In the genomic region with DNA sequence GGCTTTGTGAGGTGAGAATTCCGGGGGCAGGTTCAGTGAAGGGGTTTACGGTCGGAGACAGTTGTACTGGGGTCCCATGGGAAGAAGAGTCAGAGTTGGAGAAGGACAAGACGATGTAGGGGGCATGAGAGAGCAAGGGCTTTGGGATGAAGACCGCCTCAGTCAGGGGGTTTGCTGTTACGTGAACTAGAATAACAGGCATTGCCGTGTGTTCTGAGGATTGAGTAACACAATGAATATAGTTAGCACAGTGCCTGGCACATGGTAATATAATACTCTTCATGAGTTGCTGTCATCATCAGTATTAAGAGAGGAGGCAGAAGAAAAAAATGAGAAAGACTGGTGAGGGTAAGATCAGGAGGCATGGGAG, we compare ENCODE assay signal across 8 cellular contexts. TPM values are rescaled to one million over a fixed set of nuclear protein-coding genes. Genes with fewer than 3 reads are reported as not detected.
DNase-seq lines count a peak whose midpoint lies in the region; ATAC-seq and TF ChIP-seq lines count a peak whose summit lies in the region.

No MANE protein-coding gene starts in this region.

- H3K4me2 ChIP-seq in skeletal muscle satellite cell (ENCODE audit: low read length), result peak overlapping the region; percentile 85

- H3K4me1 ChIP-seq in gastroesophageal sphincter, result peaks cover 5 to 39% (median 17%) of the 10 kb centered on the region in 3 donors
- H3K4me1 ChIP-seq in skeletal muscle satellite cell (ENCODE audit: control insufficient read depth, insufficient read depth, low read length), result peaks cover 16% of the 10 kb centered on the region

- peak overlapping the region; percentile 96 for H3K27ac ChIP-seq in WERI-Rb-1
- H3K27ac ChIP-seq in gastroesophageal sphincter, result peak overlapping the region; percentile 95 to 98 (median 96)

- H3K9ac ChIP-seq in skeletal muscle satellite cell (ENCODE audit: low read depth, low read length), result peak overlapping the region; percentile 96

- H3K27me3 ChIP-seq in H7 (ENCODE audit: control insufficient read depth, insufficient read depth, low read length) (no peaks in the 10 kb centered on the region), WERI-Rb-1 (ENCODE audit: insufficient read depth, low read depth, severe bottlenecking) (no peaks in the 10 kb centered on the region), gastroesophageal sphincter (no peaks in the 10 kb centered on the region), skeletal muscle satellite cell (ENCODE audit: control insufficient read depth, insufficient read depth, low read length) (no peaks in the 10 kb centered on the region)

- peak overlapping the region; percentile 69 for H3K4me3 ChIP-seq in H7 (ENCODE audit: insufficient read depth, low read depth, low read length)
- peak overlapping the region; percentile 91 for H3K4me3 ChIP-seq in WERI-Rb-1 (ENCODE audit: low read depth, low read length)
- peak overlapping the region; percentile 78 to 89 for H3K4me3 ChIP-seq in gastroesophageal sphincter
- H3K4me3 ChIP-seq in skeletal muscle satellite cell (ENCODE audit: low read length), result peak overlapping the region; percentile 97

- 0 to 1% methylated on average over 5 to 7 of the region's 7 CpGs for WGBS in gastroesophageal sphincter (ENCODE audit: low coverage in 1 of 2), 2 donors

- TF ChIP-seq CTCF in WERI-Rb-1 (IDR thresholded peaks at IDR 0.05; ENCODE audit: low read depth, low read length) (no peak), gastroesophageal sphincter (IDR thresholded peaks at IDR 0.05) (no peak)

- TF ChIP-seq POLR2A in gastroesophageal sphincter (IDR thresholded peaks at IDR 0.05), result no peak

- TF ChIP-seq EP300 in gastroesophageal sphincter (IDR thresholded peaks at IDR 0.05), result no peak

- H3K36me3 ChIP-seq in H7 (replicated peaks; ENCODE audit: control insufficient read depth, insufficient read depth, low read length) (peaks cover 25% of the 10 kb centered on the region), WERI-Rb-1 (peaks cover 47% of the 10 kb centered on the region), gastroesophageal sphincter (peaks cover 0 to 39% of the 10 kb centered on the region in 2 donors), skeletal muscle satellite cell (ENCODE audit: insufficient read depth, low read length) (peaks cover 31% of the 10 kb centered on the region)

- no peaks in the 10 kb centered on the region for H3K9me3 ChIP-seq in WERI-Rb-1 (ENCODE audit: severe bottlenecking)
- no peaks in the 10 kb centered on the region for H3K9me3 ChIP-seq in gastroesophageal sphincter
- no peaks in the 10 kb centered on the region for H3K9me3 ChIP-seq in skeletal muscle satellite cell (replicated peaks; ENCODE audit: low read length)

- DNase-seq in H7 (no peak), WERI-Rb-1 (no peak), cortex of kidney (lab: John Stamatoyannopoulos, UW) (no peak), NCI-H2029 treated with DMSO at 0.1 percent for 48 hours (lab: John Stamatoyannopoulos, UW) (no peak), NCI-H345 treated with DMSO at 0.1 percent for 48 hours (lab: John Stamatoyannopoulos, UW; ENCODE audit: unreplicated experiment) (no peak)

- no peak for ATAC-seq in gastroesophageal sphincter
- ATAC-seq in HG03378 (IDR thresholded peaks at IDR 0.05; ENCODE audit: unreplicated experiment), result no peak

RNA-seq across cellular contexts. Expression of a gene that starts 0.6 kb away (rescaled TPM):
- 28.8 and 30.0 TPM in 2 replicates for total RNA-seq in H7 (2014; rRNA removed; shearing (Covaris generic))
- 10 to 100 TPM; 10.9 to 16.9 (median 13.6) TPM for total RNA-seq in gastroesophageal sphincter
- 14.4 and 14.7 TPM in 2 replicates for total RNA-seq in skeletal muscle satellite cell (2012; rRNA removed)

RNA-seq across cellular contexts. Expression of a gene that starts 0.8 kb away (rescaled TPM):
- 16.4 and 19.9 TPM in 2 replicates for total RNA-seq in H7 (2014; rRNA removed; shearing (Covaris generic))
- total RNA-seq in gastroesophageal sphincter, result 10 to 100 TPM in 3 of 4 donors, 1 to 10 TPM in 1; 8.6 to 22.5 (median 12.6) TPM
- 13.4 and 15.7 TPM in 2 replicates for total RNA-seq in skeletal muscle satellite cell (2012; rRNA removed)

RNA-seq across cellular contexts. Expression of a gene that starts 13.9 kb away (rescaled TPM):
- 1.3 and 4.5 TPM in 2 replicates for total RNA-seq in H7 (2014; rRNA removed; shearing (Covaris generic))
- total RNA-seq in gastroesophageal sphincter, result 1 to 10 TPM in 3 of 4 donors, under 1 TPM in 1; 0.25 to 4.4 (median 2.6) TPM
- 1.5 and 2.4 TPM in 2 replicates for total RNA-seq in skeletal muscle satellite cell (2012; rRNA removed)

RNA-seq across cellular contexts. Expression of a gene that starts 19.8 kb away (rescaled TPM):
- 127 and 135 TPM in 2 replicates for total RNA-seq in H7 (2014; rRNA removed; shearing (Covaris generic))
- 100 to 1,000 TPM in 3 of 4 donors, 10 to 100 TPM in 1; 93.6 to 119 (median 107) TPM for total RNA-seq in gastroesophageal sphincter
- 94.3 and 167 TPM in 2 replicates for total RNA-seq in skeletal muscle satellite cell (2012; rRNA removed)

RNA-seq across cellular contexts. Expression of a gene that starts 33.4 kb away (rescaled TPM):
- total RNA-seq in H7 (2014; rRNA removed; shearing (Covaris generic)), result 52.7 and 64.0 TPM in 2 replicates
- total RNA-seq in gastroesophageal sphincter, result 10 to 100 TPM; 26.5 to 70.2 (median 39.8) TPM
- 51.0 and 58.8 TPM in 2 replicates for total RNA-seq in skeletal muscle satellite cell (2012; rRNA removed)
